In the genomic region with DNA sequence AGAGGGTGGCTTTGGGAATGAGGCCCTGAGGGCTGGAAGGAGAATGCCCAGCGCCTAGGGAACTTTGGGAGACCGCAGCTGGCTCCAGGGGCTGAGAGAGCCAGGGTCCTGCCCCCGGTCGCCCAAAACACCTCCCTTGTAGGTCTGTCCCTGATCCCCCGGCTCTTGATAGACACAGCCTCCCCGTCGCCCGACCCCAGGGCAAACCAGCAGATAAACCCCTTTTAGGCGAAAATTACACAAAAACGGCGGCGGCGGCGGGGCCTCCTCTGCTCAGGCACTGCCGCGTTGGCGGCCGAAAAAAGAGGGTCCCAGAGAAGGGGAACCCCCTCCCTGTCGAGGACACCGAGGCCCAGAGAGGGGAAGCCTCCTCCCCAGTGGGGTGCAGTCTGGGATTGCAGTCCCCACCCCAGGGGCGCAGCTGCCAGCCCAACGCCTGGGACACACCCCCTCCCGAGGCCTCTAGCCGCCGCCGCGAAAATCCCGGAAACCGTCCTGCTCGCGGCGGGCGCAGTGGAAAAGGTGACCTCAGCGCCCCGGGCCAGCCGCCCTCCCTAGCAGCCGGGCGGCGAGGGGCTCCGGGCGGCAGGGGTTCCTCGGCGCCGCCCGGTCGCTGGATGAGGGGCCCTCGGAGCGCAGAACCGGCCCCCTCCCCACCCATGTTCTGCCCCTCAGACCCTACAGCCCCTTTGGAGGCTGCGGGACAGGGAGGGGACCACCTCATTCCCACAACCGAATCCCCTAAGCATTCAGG, we compare ENCODE assay signal across 10 cellular contexts. TPM values are rescaled to one million over a fixed set of nuclear protein-coding genes. Genes with fewer than 3 reads are reported as not detected.
DNase-seq lines count a peak whose midpoint lies in the region; ATAC-seq and TF ChIP-seq lines count a peak whose summit lies in the region.
"Had no signal": no experiment of that assay in that cellular context is flagged by ENCODE, and none has a peak within 500 bp of the region (broad histone marks: within the 10 kb centered on the region; RNA-seq: fewer than 3 reads in every experiment).

No MANE protein-coding gene starts in this region.

- H2BK120ac ChIP-seq in IMR-90 (ENCODE audit: low read depth, low read length) (no peak overlapping the region), neuronal stem cell (ENCODE audit: low read depth, low read length) (no peak overlapping the region)

- H3K27me3 Mint-ChIP-seq in CD8-positive, alpha-beta memory T cell = peaks cover 47 to 78% of the 10 kb centered on the region in 2 donors

- TF ChIP-seq POLR2A in IMR-90 (IDR thresholded peaks at IDR 0.05; ENCODE audit: low read depth, low read length) = no peak

- H3K56ac ChIP-seq in IMR-90 (ENCODE audit: extremely low read depth, insufficient read depth, low read length) = no peak overlapping the region

- H3K4me3 ChIP-seq in CD8-positive, alpha-beta memory T cell (ENCODE audit: low read length) = no peak overlapping the region
- no peak overlapping the region for H3K4me3 ChIP-seq in IMR-90 (ENCODE audit: insufficient read depth, low read depth, low read length)
- H3K4me3 ChIP-seq in ectodermal cell (ENCODE audit: insufficient read depth, low read depth, low read length) = peak overlapping the region; percentile 16
- H3K4me3 ChIP-seq in neuronal stem cell (ENCODE audit: low read length in 2 of 2) = peak overlapping the region in 1 of 2 donors; percentile 29

- H3K4me2 ChIP-seq in IMR-90 (ENCODE audit: low read depth, low read length) = no peak overlapping the region; the same call in 1 of the 2 replicates
- H3K4me2 ChIP-seq in neuronal stem cell (ENCODE audit: insufficient read depth, low read length, poor library complexity, severe bottlenecking) = peak overlapping the region; percentile 43

- no peak overlapping the region for H2BK20ac ChIP-seq in IMR-90 (ENCODE audit: low read depth, low read length)

- WGBS in IMR-90 (ENCODE audit: extremely low coverage in 2 of 2, insufficient read length in 1 of 2), 2 experiments = 12% methylated on average over 23 of the region's 51 CpGs; no CpG with 5 or more reads in 1 of the 2 experiments
- 3% methylated on average over 51 of the region's 51 CpGs for WGBS in ectodermal cell, 2 experiments
- no CpG with 5 or more reads among the region's 51 CpGs for WGBS in neuronal stem cell (ENCODE audit: extremely low coverage in 2 of 2, insufficient read length in 2 of 2, insufficient replicate concordance in 1 of 2), 2 donors

- no peak overlapping the region for H3K23ac ChIP-seq in IMR-90 (ENCODE audit: low read depth, low read length)
- peak overlapping the region; percentile 22 for H3K23ac ChIP-seq in neuronal stem cell (ENCODE audit: low read depth, low read length, poor library complexity)

- H2BK5ac ChIP-seq in IMR-90 (ENCODE audit: low read depth, low read length, poor library complexity, severe bottlenecking) (no peak overlapping the region), neuronal stem cell (ENCODE audit: low read length) (no peak overlapping the region)

- peaks cover 31 to 56% (median 39%) of the 10 kb centered on the region in 3 donors for H3K4me1 Mint-ChIP-seq in CD8-positive, alpha-beta memory T cell

- H3K9ac ChIP-seq in IMR-90 (ENCODE audit: low read depth, low read length) = no peak overlapping the region
- no peak overlapping the region for H3K9ac ChIP-seq in neuronal stem cell (ENCODE audit: low read depth, low read length, poor library complexity)

- no peaks in the 10 kb centered on the region for H3K9me1 ChIP-seq in IMR-90 (ENCODE audit: insufficient read depth, low read length)

- H3K14ac ChIP-seq in IMR-90 (replicated peaks; ENCODE audit: low read depth, low read length) (no peak overlapping the region), neuronal stem cell (ENCODE audit: low read length) (no peak overlapping the region)

- no peaks in the 10 kb centered on the region; the same call in none of the 2 replicates for H4K20me1 ChIP-seq in IMR-90 (ENCODE audit: insufficient read depth, low read length)

- CTCF ChIA-PET in CD8-positive, alpha-beta memory T cell (lab: Charles Lee) = interaction anchor here (1.4 kb wide), 1 partner anchor 278 kb away, joined by 5 read pairs; no protein-coding TSS in a partner anchor
- CTCF ChIA-PET in IMR-90 (lab: Yijun Ruan, JAX) = interaction anchor here (0.6 kb wide), 1 partner anchor 362 kb away, joined by 3 read pairs; no protein-coding TSS in a partner anchor

- intact Hi-C loops in IMR-90 (cut with micrococcal nuclease) = no loop called here

- no peak overlapping the region for H2AK5ac ChIP-seq in IMR-90 (ENCODE audit: low read depth, low read length)
- peak overlapping the region; percentile 61 for H2AK5ac ChIP-seq in neuronal stem cell (ENCODE audit: low read depth, low read length)

- H2AK9ac ChIP-seq in IMR-90 (replicated peaks; ENCODE audit: low read depth, low read length, poor library complexity) = no peak overlapping the region

- in situ Hi-C loops in IMR-90 (cut with MboI; ENCODE audit: low sequenced_read_pairs) = loop anchor here (25.0 kb wide), 2 partner anchors 546 to 796 kb away; no protein-coding TSS in a partner anchor

- no peak for TF ChIP-seq RAD21 in IMR-90 (IDR thresholded peaks at IDR 0.05; ENCODE audit: low read length)

- no peak overlapping the region for H3K27ac ChIP-seq in CD8-positive, alpha-beta memory T cell (ENCODE audit: low read depth, low read length)
- H3K27ac ChIP-seq in IMR-90 (ENCODE audit: insufficient read depth, low read length) (no peak overlapping the region), ectodermal cell (ENCODE audit: insufficient read depth, low read depth, low read length, poor library complexity, severe bottlenecking) (no peak overlapping the region), neuronal stem cell (replicated peaks; ENCODE audit: low read length) (no peak overlapping the region)
- H3K27ac ChIP-seq: transverse colon had no signal

- H3K9me3 ChIP-seq in CD8-positive, alpha-beta memory T cell (ENCODE audit: low read length) = no peaks in the 10 kb centered on the region
- no peaks in the 10 kb centered on the region; the same call in 1 of the 2 replicates for H3K9me3 ChIP-seq in IMR-90 (ENCODE audit: control insufficient read depth, insufficient read depth, low read length)
- H3K9me3 ChIP-seq in ectodermal cell (ENCODE audit: control insufficient read depth, low read length) = no peaks in the 10 kb centered on the region
- H3K9me3 ChIP-seq in neuronal stem cell (replicated peaks in 1 of 2; ENCODE audit: control insufficient read depth in 2 of 2, insufficient read depth in 1 of 2, low read depth in 1 of 2, low read length in 2 of 2) = peaks cover 0 to 4% of the 10 kb centered on the region in 2 donors
- H3K9me3 ChIP-seq: transverse colon had no signal

- no TSS peak for BruUV-seq in IMR-90 (replicated peaks; lab: Mats Ljungman, UMichigan)

- H3K27ac Mint-ChIP-seq in CD8-positive, alpha-beta memory T cell = peak overlapping the region in 2 of 8 donors; percentile 15 to 77

- no peak for DNase-seq in CD8-positive, alpha-beta memory T cell
- DNase-seq in IMR-90 (no peak), neuronal stem cell (ENCODE audit: low spot score) (no peak), NCI-H2227 treated with DMSO at 0.1 percent for 48 hours (lab: John Stamatoyannopoulos, UW) (no peak), 8988T (no peak), NCI-H1092 (lab: John Stamatoyannopoulos, UW) (no peak)
- DNase-seq: NCI-H226, transverse colon had no signal

- no peak for ATAC-seq in IMR-90 (ENCODE audit: low read depth)
- ATAC-seq in esophagus mucosa = no peak

- no peak overlapping the region for H3K4ac ChIP-seq in IMR-90 (ENCODE audit: low read depth, low read length)
- no peak overlapping the region for H3K4ac ChIP-seq in neuronal stem cell (ENCODE audit: low read length)

- no peak overlapping the region for H4K5ac ChIP-seq in IMR-90 (ENCODE audit: low read depth, low read length)

- POLR2A ChIA-PET in CD8-positive, alpha-beta memory T cell (lab: Charles Lee) = no interaction called here
- POLR2A ChIA-PET in IMR-90 (lab: Charles Lee; ENCODE audit: unreplicated experiment) = no interaction called here

- H3K79me1 ChIP-seq in IMR-90 (ENCODE audit: low read depth in 1 of 2, low read length in 2 of 2) (no peaks in the 10 kb centered on the region), neuronal stem cell (ENCODE audit: low read depth, low read length) (peaks cover 3% of the 10 kb centered on the region)

- dilution Hi-C loops in IMR-90 (cut with HindIII; ENCODE audit: low sequenced_read_pairs, unreplicated experiment) = no loop called here

- H3K4me1 ChIP-seq in CD8-positive, alpha-beta memory T cell (ENCODE audit: insufficient read depth, low read length) = peaks cover 32% of the 10 kb centered on the region
- peaks cover 1% of the 10 kb centered on the region; the same call in 1 of the 2 replicates for H3K4me1 ChIP-seq in IMR-90 (ENCODE audit: control insufficient read depth, insufficient read depth, low read length)
- H3K4me1 ChIP-seq in ectodermal cell (ENCODE audit: control insufficient read depth, insufficient read depth, low read length) = peaks cover 20% of the 10 kb centered on the region
- H3K4me1 ChIP-seq in neuronal stem cell (ENCODE audit: control insufficient read depth in 2 of 2, insufficient read depth in 1 of 2, low read depth in 1 of 2, low read length in 2 of 2) = peaks cover 5 to 6% of the 10 kb centered on the region in 2 donors

- H3K36me3 Mint-ChIP-seq in CD8-positive, alpha-beta memory T cell = no peaks in the 10 kb centered on the region

- no peak overlapping the region for H4K91ac ChIP-seq in IMR-90 (ENCODE audit: insufficient read depth, low read depth, low read length)
- H4K91ac ChIP-seq in neuronal stem cell (ENCODE audit: low read depth, low read length, poor library complexity) = no peak overlapping the region

- no peak overlapping the region for H2BK12ac ChIP-seq in neuronal stem cell (ENCODE audit: low read length)

- no peaks in the 10 kb centered on the region for H3K9me3 Mint-ChIP-seq in CD8-positive, alpha-beta memory T cell

- peaks cover 59% of the 10 kb centered on the region for H3K27me3 ChIP-seq in CD8-positive, alpha-beta memory T cell (ENCODE audit: insufficient read depth, low read length, poor library complexity, severe bottlenecking)
- H3K27me3 ChIP-seq in IMR-90 (ENCODE audit: control insufficient read depth, insufficient read depth, low read length) (peaks cover 84% of the 10 kb centered on the region), ectodermal cell (ENCODE audit: control insufficient read depth, insufficient read depth, low read length, poor library complexity, severe bottlenecking) (peaks cover 95% of the 10 kb centered on the region), neuronal stem cell (ENCODE audit: control insufficient read depth in 3 of 3, insufficient read depth in 3 of 3, low read depth in 1 of 3, low read length in 3 of 3) (peaks cover 71 to 91% (median 91%) of the 10 kb centered on the region in 3 experiments)

- H4K8ac ChIP-seq in IMR-90 (ENCODE audit: low read depth in 2 of 2, low read length in 2 of 2) (no peak overlapping the region), neuronal stem cell (ENCODE audit: low read depth, low read length) (no peak overlapping the region)

- H2AFZ ChIP-seq in IMR-90 (replicated peaks; ENCODE audit: low read length, poor library complexity) (peak overlapping the region; percentile 44), neuronal stem cell (ENCODE audit: low read length) (peak overlapping the region; percentile 79)

- TF ChIP-seq CTCF in IMR-90 (conservative IDR thresholded peaks at IDR 0.05; ENCODE audit: low read depth, low read length) = no peak

- no peaks in the 10 kb centered on the region for H3K36me3 ChIP-seq in CD8-positive, alpha-beta memory T cell (ENCODE audit: insufficient read depth, low read length)
- H3K36me3 ChIP-seq in IMR-90 (ENCODE audit: control insufficient read depth, insufficient read depth, low read length) (no peaks in the 10 kb centered on the region), ectodermal cell (ENCODE audit: control insufficient read depth, insufficient read depth, low read length) (no peaks in the 10 kb centered on the region), neuronal stem cell (replicated peaks in 1 of 2; ENCODE audit: control insufficient read depth in 2 of 2, insufficient read depth in 2 of 2, low read length in 2 of 2) (no peaks in the 10 kb centered on the region)
- H3K36me3 ChIP-seq: transverse colon had no signal

- H2BK15ac ChIP-seq in IMR-90 (ENCODE audit: low read depth, low read length) (no peak overlapping the region), neuronal stem cell (ENCODE audit: low read length) (no peak overlapping the region)

- H3K18ac ChIP-seq in IMR-90 (ENCODE audit: low read depth, low read length) (no peak overlapping the region), neuronal stem cell (ENCODE audit: low read length) (peak overlapping the region; percentile 59)

- peak overlapping the region in 6 of 7 donors; percentile 39 to 88 (median 63) for H3K4me3 Mint-ChIP-seq in CD8-positive, alpha-beta memory T cell

RNA-seq across cellular contexts. Expression of gene BARX1, which starts 3.1 kb away (rescaled TPM):
- total RNA-seq in CD8-positive, alpha-beta memory T cell = not detected
- polyA plus RNA-seq in CD8-positive, alpha-beta memory T cell = not detected
- total RNA-seq in IMR-90 (2012; rRNA removed) (not detected in 2 replicates), esophagus mucosa (0.12 TPM)
- not detected in 2 replicates for polyA plus RNA-seq in IMR-90 (2012; rRNA removed)
- 0.03 TPM in 1 of 2 replicates, not detected in the other for polyA plus RNA-seq in IMR-90 (2012; cell fraction: cytosol; rRNA removed)
- polyA plus RNA-seq in IMR-90 (2012; cell fraction: nucleus; rRNA removed; ENCODE audit: low replicate concordance) = not detected in 2 replicates
- 0.31 TPM for polyA plus RNA-seq in ectodermal cell (2013, experiment 1 of 4)
- 0.48 TPM for polyA plus RNA-seq in ectodermal cell (2013, experiment 2 of 4)
- polyA plus RNA-seq in ectodermal cell (2013, experiment 3 of 4) = 0.64 TPM
- 0.69 TPM for polyA plus RNA-seq in ectodermal cell (2013, experiment 4 of 4)
- polyA plus RNA-seq in neuronal stem cell (2013, experiment 1 of 2) = 2.4 TPM
- polyA plus RNA-seq in neuronal stem cell (2013, experiment 2 of 2) = 2.4 TPM
- total RNA-seq: transverse colon had no signal
